Comparison of ENCODE assay signal across 1 cellular context in genomic region chr4:17810260-17811077, GRCh38.
A peak's percentile ranks its signal among the peaks of the same experiment; 100 is the strongest.
TF ChIP-seq lines count a peak whose summit lies in the region.

Gene DCAF16, minus strand, starts transcription at chr4:17810757. Its CDS starts 6,616 bp downstream, at chr4:17804141.
Gene NCAPG, plus strand, starts transcription at chr4:17810979. Its CDS starts 99 bp downstream, at chr4:17811078.

TF ChIP-seq in HEK293, 187 proteins besides CTCF, POLR2A, EP300 and RAD21 (continued from another document):
- TF ChIP-seq ZEB2 (tag by site-specific recombination; IDR thresholded peaks at IDR 0.05) = peak; percentile 70; the same call in 1 of the 2 replicates
- TF ChIP-seq ZNF157 (tag by site-specific recombination; IDR thresholded peaks at IDR 0.05) = no peak
- peak; percentile 69 for TF ChIP-seq ZNF2 (tag by site-specific recombination; IDR thresholded peaks at IDR 0.05)
- peak; percentile 33; the same call in 1 of the 2 replicates for TF ChIP-seq ZBTB20 (tag by site-specific recombination; IDR thresholded peaks at IDR 0.05)
- no peak for TF ChIP-seq ZNF549 (tag by site-specific recombination; IDR thresholded peaks at IDR 0.05)
- peak; percentile 42 for TF ChIP-seq KLF17 (tag by site-specific recombination; IDR thresholded peaks at IDR 0.05)
- 0 out of 2 replicates have a peak, but pooled peaks have one; percentile 43 for TF ChIP-seq ZFP69B (tag by site-specific recombination; IDR thresholded peaks at IDR 0.05)
- TF ChIP-seq ZXDB (tag by site-specific recombination; IDR thresholded peaks at IDR 0.05) = 0 out of 2 replicates have a peak, but pooled peaks have one; percentile 36
- TF ChIP-seq ZNF133 (tag by site-specific recombination; IDR thresholded peaks at IDR 0.05) = no peak
- TF ChIP-seq ZNF830 (tag by site-specific recombination; IDR thresholded peaks at IDR 0.05; ENCODE audit: low read depth) = no peak
- TF ChIP-seq GLIS2 (tag by site-specific recombination; IDR thresholded peaks at IDR 0.05) = no peak
- no peak for TF ChIP-seq ZNF529 (tag by site-specific recombination; IDR thresholded peaks at IDR 0.05; ENCODE audit: insufficient replicate concordance)
- no peak for TF ChIP-seq ZFP3 (tag by site-specific recombination; IDR thresholded peaks at IDR 0.05; ENCODE audit: low read depth)
- TF ChIP-seq ZNF394 (tag by site-specific recombination; IDR thresholded peaks at IDR 0.05; ENCODE audit: borderline replicate concordance) = no peak
- peak; percentile 27; the same call in 1 of the 2 replicates for TF ChIP-seq SP7 (tag by site-specific recombination; IDR thresholded peaks at IDR 0.05)
- 0 out of 2 replicates have a peak, but pooled peaks have one; percentile 12 for TF ChIP-seq ZBTB8A (tag by site-specific recombination; IDR thresholded peaks at IDR 0.05)
- no peak for TF ChIP-seq WT1 (tag by site-specific recombination; IDR thresholded peaks at IDR 0.05)
TF ChIP-seq in HEK293: peak in this region for 39.
